8 cellular contexts compared by ENCODE assay signal in the genomic region with DNA sequence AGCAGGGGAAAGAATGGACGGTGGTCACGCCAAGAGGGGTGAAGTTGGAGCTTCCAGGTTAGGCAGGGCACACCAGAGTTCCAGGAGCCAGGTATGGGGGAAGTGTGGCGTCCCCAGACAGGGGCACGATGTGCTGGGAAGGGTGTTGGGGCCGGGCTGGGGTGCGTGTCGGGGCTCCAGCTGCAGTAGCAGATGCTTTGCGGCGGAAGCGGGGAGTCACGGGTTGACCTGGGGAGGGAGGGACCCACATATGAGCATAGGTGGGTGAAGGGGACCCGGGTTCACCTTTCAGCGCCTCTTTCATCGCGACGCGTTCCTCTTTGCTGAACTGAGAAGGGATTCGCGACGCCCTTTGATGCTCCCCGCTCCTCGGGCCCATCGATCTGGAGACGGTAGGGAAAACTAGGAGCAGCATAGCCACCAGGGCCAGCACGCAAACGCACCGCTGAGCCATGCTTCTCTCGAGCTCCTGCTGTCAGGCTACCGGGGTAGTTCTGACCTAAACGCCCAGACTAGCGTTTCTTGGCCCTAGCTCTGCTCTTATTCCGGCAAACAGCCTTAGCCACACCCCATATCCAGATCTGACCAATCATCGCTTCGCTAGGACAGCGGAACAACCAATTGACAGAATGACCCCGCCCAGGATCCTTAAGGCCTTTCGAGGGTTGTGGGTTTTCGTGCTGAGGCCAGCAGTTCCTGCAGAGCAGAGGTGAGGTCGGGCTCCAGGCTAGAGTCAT. TPM values are rescaled to one million over a fixed set of nuclear protein-coding genes. Genes with fewer than 3 reads are reported as not detected.
DNase-seq lines count a peak whose midpoint lies in the region; ATAC-seq, FAIRE-seq and TF ChIP-seq lines count a peak whose summit lies in the region.

A gene with protein sequence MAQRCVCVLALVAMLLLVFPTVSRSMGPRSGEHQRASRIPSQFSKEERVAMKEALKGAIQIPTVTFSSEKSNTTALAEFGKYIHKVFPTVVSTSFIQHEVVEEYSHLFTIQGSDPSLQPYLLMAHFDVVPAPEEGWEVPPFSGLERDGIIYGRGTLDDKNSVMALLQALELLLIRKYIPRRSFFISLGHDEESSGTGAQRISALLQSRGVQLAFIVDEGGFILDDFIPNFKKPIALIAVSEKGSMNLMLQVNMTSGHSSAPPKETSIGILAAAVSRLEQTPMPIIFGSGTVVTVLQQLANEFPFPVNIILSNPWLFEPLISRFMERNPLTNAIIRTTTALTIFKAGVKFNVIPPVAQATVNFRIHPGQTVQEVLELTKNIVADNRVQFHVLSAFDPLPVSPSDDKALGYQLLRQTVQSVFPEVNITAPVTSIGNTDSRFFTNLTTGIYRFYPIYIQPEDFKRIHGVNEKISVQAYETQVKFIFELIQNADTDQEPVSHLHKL (minus strand): TSS at position 514 of the 737 bp plus-strand sequence. CDS start 60 bp downstream, at position 454.

- peak; percentile 27 for DNase-seq in AG09319 (ENCODE audit: extremely low read depth, low read depth)
- DNase-seq in NCI-H524 treated with DMSO at 0.1 percent for 48 hours (lab: John Stamatoyannopoulos, UW), result peak; percentile 64
- peak; percentile 73 for DNase-seq in activated T-helper 1 cell treated with Interleukin-2 at 50 U/mL for 16 hours (ENCODE audit: low read depth)
- DNase-seq in fibroblast of villous mesenchyme (ENCODE audit: low read depth), result peak; percentile 78
- DNase-seq in posterior cingulate gyrus, result peak in 9 of 10 donors; percentile 28 to 94 (median 53)
- DNase-seq in urothelium cell line (ENCODE audit: low spot score), result no peak

- H3K27ac ChIP-seq in thymus (ENCODE audit: low read depth), result peak within 1 kb of the TSS; percentile 68

- peak within 1 kb of the TSS; percentile 45 for H3K4me3 ChIP-seq in fibroblast of villous mesenchyme (ENCODE audit: low read depth, low read length)
- H3K4me3 ChIP-seq in thymus (ENCODE audit: low read length), result peak within 1 kb of the TSS; percentile 47

- 46% methylated on average over 39 of the region's 39 CpGs for WGBS in thymus

- FAIRE-seq in urothelium cell line (lab: Jason Lieb, UNC), result no peak

- ATAC-seq in GM21423 (IDR thresholded peaks at IDR 0.05; ENCODE audit: unreplicated experiment), result peak; percentile 67

- intact Hi-C loops in posterior cingulate gyrus (cut with DNase I), result no loop called here

- no peaks in the 10 kb centered on the region for H3K4me1 ChIP-seq in thymus (ENCODE audit: control insufficient read depth, insufficient read depth, low read length)

- TF ChIP-seq CTCF in AG09319 (IDR thresholded peaks at IDR 0.05; ENCODE audit: low read depth, low read length) (no peak), fibroblast of villous mesenchyme (IDR thresholded peaks at IDR 0.05; ENCODE audit: insufficient read depth, low read depth, low read length) (no peak)

- no peaks in the 10 kb centered on the region for H3K36me3 ChIP-seq in thymus (ENCODE audit: control insufficient read depth, insufficient read depth)

- no peaks in the 10 kb centered on the region for H3K9me3 ChIP-seq in thymus (ENCODE audit: control insufficient read depth)

- H3K27me3 ChIP-seq in thymus (ENCODE audit: control insufficient read depth, insufficient read depth), result no peaks in the 10 kb centered on the region

RNA-seq across cellular contexts. Expression of the gene that starts here (rescaled TPM):
- total RNA-seq in fibroblast of villous mesenchyme, result under 0.01 TPM in 1 of 2 replicates, not detected in the other
- 0.41 TPM for polyA plus RNA-seq in thymus

Comparison
In these comparisons a context has a peak if more than half of its experiments do, and no peak if none do; other contexts are left out.
1. Peak in DNase-seq and H3K4me3 ChIP-seq in fibroblast of villous mesenchyme; RNA of the gene not detected or under 1 TPM.